10 cellular contexts compared by ENCODE assay signal in genomic region chr15:62444104-62445027, GRCh38. TPM values are rescaled to one million over a fixed set of nuclear protein-coding genes. Genes with fewer than 3 reads are reported as not detected.
DNase-seq lines count a peak whose midpoint lies in the region; FAIRE-seq and TF ChIP-seq lines count a peak whose summit lies in the region.
"Had no signal": no experiment of that assay in that cellular context is flagged by ENCODE, and none has a peak within 500 bp of the region (broad histone marks: within the 10 kb centered on the region; RNA-seq: fewer than 3 reads in every experiment).

No MANE protein-coding gene starts in this region.

- H3K79me2 ChIP-seq in smooth muscle cell (ENCODE audit: low read depth) = peaks cover 17% of the 10 kb centered on the region
- H3K79me2 ChIP-seq: parathyroid adenoma had no signal

- no peak for FAIRE-seq in GM12891 (lab: Jason Lieb, UNC)

- DNase-seq in HCEC 1CT = peak; percentile 97
- peak; percentile 49 for DNase-seq in T1000 (lab: John Stamatoyannopoulos, UW)
- DNase-seq in foreskin melanocyte = peak; percentile 73
- DNase-seq in smooth muscle cell (lab: John Stamatoyannopoulos, UW; ENCODE audit: unreplicated experiment) = no peak
- DNase-seq in NCI-H1048 (lab: John Stamatoyannopoulos, UW) = no peak
- no peak for DNase-seq in GM12891 (ENCODE audit: insufficient read length, low spot score)
- no peak for DNase-seq in GOT3 (lab: John Stamatoyannopoulos, UW)
- DNase-seq: NCI-H524; stimulated activated naive B cell treated with anti-CD40 and anti-IgM and Interleukin-4, amounts not matched to agents 10 μg/mL and 1 μg/mL and 100 μg/mL, for 72 hours had no signal

- 59% methylated on average over 8 of the region's 8 CpGs for WGBS in smooth muscle cell (ENCODE audit: low lambda C conversion rate)

- peak overlapping the region; percentile 4 for H3K9ac ChIP-seq in smooth muscle cell (ENCODE audit: low read depth)
- H3K9ac ChIP-seq: parathyroid adenoma had no signal

- no peak for TF ChIP-seq POLR2A in GM12891 (IDR thresholded peaks at IDR 0.05; ENCODE audit: low read depth, low read length)

- H3K9me3 ChIP-seq in smooth muscle cell (replicated peaks; ENCODE audit: low read depth) = no peaks in the 10 kb centered on the region

- H3K36me3 ChIP-seq in smooth muscle cell (ENCODE audit: low read depth) = no peaks in the 10 kb centered on the region

- H3K4me2 ChIP-seq in smooth muscle cell = peak overlapping the region; percentile 32

- H3K4me3 ChIP-seq in smooth muscle cell = no peak overlapping the region

- no peaks in the 10 kb centered on the region for H3K4me1 ChIP-seq in smooth muscle cell (ENCODE audit: low read depth)
- H3K4me1 ChIP-seq: parathyroid adenoma had no signal

- H4K20me1 ChIP-seq in smooth muscle cell (ENCODE audit: low read depth) = peaks cover 11% of the 10 kb centered on the region

- no peak overlapping the region for H2AFZ ChIP-seq in smooth muscle cell (ENCODE audit: low read depth)
- H2AFZ ChIP-seq: parathyroid adenoma had no signal

- TF ChIP-seq CTCF in smooth muscle cell (IDR thresholded peaks at IDR 0.05; ENCODE audit: borderline replicate concordance, insufficient read depth, poor library complexity, severe bottlenecking) = no peak

- no peaks in the 10 kb centered on the region for H3F3A ChIP-seq in smooth muscle cell (ENCODE audit: low read depth)

- H3K27ac ChIP-seq in smooth muscle cell (ENCODE audit: low read depth) = peak overlapping the region; percentile 71
- H3K27ac ChIP-seq: parathyroid adenoma had no signal

- H3K27me3 ChIP-seq in smooth muscle cell (ENCODE audit: low read depth) = no peaks in the 10 kb centered on the region

TF ChIP-seq in GM12891, 5 proteins besides CTCF, POLR2A, EP300 and RAD21:
- TF ChIP-seq TAF1 (IDR thresholded peaks at IDR 0.05; ENCODE audit: low read depth, low read length) (no peak), POU2F2 (IDR thresholded peaks at IDR 0.05; ENCODE audit: low read depth, low read length) (no peak), SPI1 (IDR thresholded peaks at IDR 0.05; ENCODE audit: low read depth, low read length) (no peak), PAX5 (IDR thresholded peaks at IDR 0.05; ENCODE audit: insufficient read depth, low read length, severe bottlenecking) (no peak), POLR2AphosphoS5 (IDR thresholded peaks at IDR 0.05; ENCODE audit: low read depth, low read length) (no peak)

RNA-seq across cellular contexts. Expression of gene TLN2, which starts 54.0 kb away (rescaled TPM):
- 13.0 and 15.8 TPM in 2 replicates for total RNA-seq in smooth muscle cell
- 8.1 and 10.4 TPM in 2 replicates for polyA plus RNA-seq in smooth muscle cell
- polyA plus RNA-seq in GM12891 (2012; ENCODE audit: low read depth, missing spikeins) = 0.27 TPM

Comparison
In these comparisons a context has a peak if more than half of its experiments do, and no peak if none do; other contexts are left out.
1. DNase-seq: peak in HCEC 1CT (single experiment), T1000 (single experiment) and foreskin melanocyte (single experiment); none in smooth muscle cell (single experiment), NCI-H1048 (single experiment), GM12891 (single experiment) and GOT3 (single experiment).